Comparison of ENCODE assay signal across 8 cellular contexts in genomic region chr12:92136021-92136735, GRCh38.
DNase-seq lines count a peak whose midpoint lies in the region; ATAC-seq and TF ChIP-seq lines count a peak whose summit lies in the region.

No MANE protein-coding gene starts in this region.

- peak overlapping the region; percentile 99 for H3K27ac Mint-ChIP-seq in central memory CD8-positive, alpha-beta T cell (ENCODE audit: low read depth)
- H3K27ac Mint-ChIP-seq in nephron progenitor cell, result no peak overlapping the region

- peaks cover 72% of the 10 kb centered on the region for H3K4me1 Mint-ChIP-seq in central memory CD8-positive, alpha-beta T cell
- H3K4me1 Mint-ChIP-seq in nephron progenitor cell, result peaks cover 89% of the 10 kb centered on the region

- H3K4me3 Mint-ChIP-seq in central memory CD8-positive, alpha-beta T cell, result peak overlapping the region; percentile 89
- peak overlapping the region; percentile 8 for H3K4me3 Mint-ChIP-seq in nephron progenitor cell

- no peaks in the 10 kb centered on the region for H3K27me3 Mint-ChIP-seq in central memory CD8-positive, alpha-beta T cell
- no peaks in the 10 kb centered on the region for H3K27me3 Mint-ChIP-seq in nephron progenitor cell (ENCODE audit: low read depth, poor library complexity)

- TF ChIP-seq CTCF in nephron progenitor cell (IDR thresholded peaks at IDR 0.05), result no peak

- peaks cover 66% of the 10 kb centered on the region for H3K36me3 Mint-ChIP-seq in central memory CD8-positive, alpha-beta T cell (ENCODE audit: insufficient read depth)
- peaks cover 34% of the 10 kb centered on the region for H3K36me3 Mint-ChIP-seq in nephron progenitor cell (ENCODE audit: low read depth)

- H3K9me3 Mint-ChIP-seq in central memory CD8-positive, alpha-beta T cell, result no peaks in the 10 kb centered on the region
- H3K9me3 Mint-ChIP-seq in nephron progenitor cell, result no peaks in the 10 kb centered on the region

- no peak for ATAC-seq in central memory CD8-positive, alpha-beta T cell (replicated peaks; ENCODE audit: extremely low read depth, poor library complexity, severe bottlenecking)

- peak; percentile 72 for DNase-seq in DMS53 (lab: John Stamatoyannopoulos, UW)
- peak; percentile 19 for DNase-seq in NCI-H2029 (lab: John Stamatoyannopoulos, UW)
- DNase-seq in central memory CD8-positive, alpha-beta T cell (ENCODE audit: low spot score in 2 of 2), result no peak
- DNase-seq in nephron progenitor cell, result no peak
- DNase-seq in activated CD4-positive, CD25-positive, alpha-beta regulatory T cell (lab: John Stamatoyannopoulos, UW), result no peak
- DNase-seq in stimulated activated CD4-positive, alpha-beta T cell treated with anti-CD3 and anti-CD28 coated beads, Interleukin-2, amount 100 ng/mL, for 24 hours, result no peak
- DNase-seq in NCI-H2196 treated with DMSO at 0.1 percent for 48 hours (lab: John Stamatoyannopoulos, UW; ENCODE audit: unreplicated experiment), result no peak
- DNase-seq in NCI-H1048 (lab: John Stamatoyannopoulos, UW), result no peak

Comparison
In these comparisons a context has a peak if more than half of its experiments do, and no peak if none do; other contexts are left out.
1. DNase-seq: peak in DMS53 (single experiment) and NCI-H2029 (single experiment); none in central memory CD8-positive, alpha-beta T cell (0 of 2), nephron progenitor cell (single experiment), activated CD4-positive, CD25-positive, alpha-beta regulatory T cell (0 of 4), stimulated activated CD4-positive, alpha-beta T cell treated with anti-CD3 and anti-CD28 coated beads, Interleukin-2, amount 100 ng/mL, for 24 hours (0 of 2), NCI-H2196 treated with DMSO at 0.1 percent for 48 hours (single experiment) and NCI-H1048 (single experiment).